In the genomic region with DNA sequence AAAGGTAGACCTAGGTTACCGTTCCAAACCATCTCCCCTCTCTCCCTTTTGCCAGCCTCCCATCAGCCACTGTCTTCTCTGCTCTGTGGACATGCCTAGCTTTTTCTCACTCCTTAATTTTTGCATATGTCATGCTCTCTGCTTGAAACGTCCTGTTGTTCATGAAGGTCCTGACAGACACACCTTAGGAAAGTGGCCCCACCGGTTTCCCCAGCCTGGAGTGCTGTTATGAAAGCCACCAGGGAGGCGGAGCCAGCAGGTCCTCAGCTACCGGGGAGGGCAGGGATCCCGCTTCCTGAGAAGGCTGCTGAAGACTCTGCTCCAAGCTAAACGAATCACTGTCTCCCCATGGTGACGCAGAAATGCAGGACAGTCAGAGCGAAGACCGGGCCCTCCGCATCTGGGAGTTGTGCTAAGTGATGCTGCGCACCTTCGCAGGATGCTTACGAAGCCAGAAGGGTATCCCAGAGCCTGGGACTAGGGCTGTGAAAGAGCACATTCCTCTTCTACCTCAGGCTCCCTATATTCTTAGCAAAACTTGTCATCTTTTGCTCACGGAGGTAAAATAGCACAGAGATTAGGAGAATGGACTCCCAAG, we compare ENCODE assay signal across 6 cellular contexts. TPM values are rescaled to one million over a fixed set of nuclear protein-coding genes. Genes with fewer than 3 reads are reported as not detected.
DNase-seq lines count a peak whose midpoint lies in the region; ATAC-seq, FAIRE-seq and TF ChIP-seq lines count a peak whose summit lies in the region.

No MANE protein-coding gene starts in this region.

- TF ChIP-seq CTCF in pancreas (IDR thresholded peaks at IDR 0.05): no peak

- peak; percentile 84 to 87 (median 84) for ATAC-seq in pancreas
- no peak for ATAC-seq in GM18520 (IDR thresholded peaks at IDR 0.05; ENCODE audit: unreplicated experiment)

- peaks cover 0 to 19% (median 15%) of the 10 kb centered on the region in 3 donors for H3K4me1 ChIP-seq in pancreas

- H3K27me3 ChIP-seq in pancreas: peaks cover 0 to 4% (median 0%) of the 10 kb centered on the region in 4 donors

- DNase-seq in activated CD8-positive, alpha-beta memory T cell treated with anti-CD3 and anti-CD28 coated beads for 24 hours: peak; percentile 73
- DNase-seq in activated CD8-positive, alpha-beta memory T cell treated with anti-CD3 and anti-CD28 coated beads, Interleukin-2, amount 50 U/mL, for 4 hours: no peak
- DNase-seq in pancreas (peak; percentile 81 to 91 (median 86)), AG20443 (ENCODE audit: low spot score) (no peak)

- no peak for FAIRE-seq in pancreas (lab: Jason Lieb, UNC)

- no peaks in the 10 kb centered on the region for H3K36me3 ChIP-seq in pancreas

- WGBS in pancreas, 2 donors: 12 to 15% methylated on average over 15 of the region's 15 CpGs

- H3K4me3 ChIP-seq in pancreas: peak overlapping the region in 3 of 4 donors; percentile 0 to 32 (median 5)

- H3K27ac ChIP-seq in cingulate gyrus (ENCODE audit: low read depth, low read length) (peak overlapping the region; percentile 56), pancreas (peak overlapping the region in 3 of 4 donors; percentile 40 to 90 (median 78))

- H3K9me3 ChIP-seq in pancreas: no peaks in the 10 kb centered on the region

- intact Hi-C loops in pancreas (cut with DNase I): loop anchor here in 1 of 3 donors (10.0 kb wide), 1 partner anchor 249 kb away; a partner anchor contains a TSS

RNA-seq across cellular contexts. Expression of a gene that starts 2.3 kb away (rescaled TPM):
- 1 to 10 TPM in 5 of 6 donors, under 1 TPM in 1; 0.61 to 4.3 (median 2.6) TPM for total RNA-seq in pancreas
- polyA plus RNA-seq in pancreas: 10 to 100 TPM in 1 of 2 donors, 1 to 10 TPM in 1; 7.5 to 17.3 TPM

RNA-seq across cellular contexts. Expression of a gene that starts 10.4 kb away (rescaled TPM):
- 1 to 10 TPM in 4 of 6 donors, under 1 TPM in 2; 0.74 to 2.5 (median 1.2) TPM for total RNA-seq in pancreas
- 1 to 10 TPM; 1.4 to 3.0 TPM for polyA plus RNA-seq in pancreas

RNA-seq across cellular contexts. Expression of a gene that starts 23.4 kb away (rescaled TPM):
- total RNA-seq in pancreas: 1 to 10 TPM; 1.3 to 2.8 (median 2.0) TPM
- 1 to 10 TPM; 2.4 to 3.8 TPM for polyA plus RNA-seq in pancreas

RNA-seq across cellular contexts. Expression of a gene that starts 33.8 kb away (rescaled TPM):
- 100 to 1,000 TPM in 1 of 6 donors, 10 to 100 TPM in 5; 49.3 to 107 (median 73.4) TPM for total RNA-seq in pancreas
- 100 to 1,000 TPM; 164 to 323 TPM for polyA plus RNA-seq in pancreas

RNA-seq across cellular contexts. Expression of a gene that starts 33.8 kb away (rescaled TPM):
- 1 to 10 TPM in 3 of 6 donors, under 1 TPM in 2, not detected in 1; 0.28 to 3.6 (median 2.6) TPM for total RNA-seq in pancreas
- polyA plus RNA-seq in pancreas: 1 to 10 TPM in 1 of 2 donors, under 1 TPM in 1; 0.80 to 1.3 TPM

Comparison
In these comparisons a context has a peak if more than half of its experiments do, and no peak if none do; other contexts are left out.
1. DNase-seq: peak in activated CD8-positive, alpha-beta memory T cell treated with anti-CD3 and anti-CD28 coated beads for 24 hours (single experiment) and pancreas (6 of 6); none in activated CD8-positive, alpha-beta memory T cell treated with anti-CD3 and anti-CD28 coated beads, Interleukin-2, amount 50 U/mL, for 4 hours (single experiment) and AG20443 (single experiment).